Comparison of ENCODE assay signal across 13 cellular contexts in genomic region chr2:1640301-1641135, GRCh38.
"Had no signal": no experiment of that assay in that cellular context is flagged by ENCODE, and none has a peak within 500 bp of the region (broad histone marks: within the 10 kb centered on the region; RNA-seq: fewer than 3 reads in every experiment).

No MANE protein-coding gene starts in this region.

- ATAC-seq: activated naive CD8-positive, alpha-beta T cell treated with anti-CD3 and anti-CD28 coated beads, Interleukin-2, amount 50 U/mL, for 24 hours; effector memory CD8-positive, alpha-beta T cell had no signal

- DNase-seq: activated B cell treated with CpG ODN at 0.5 μM for 24 hours; activated CD4-positive, alpha-beta T cell treated with anti-CD3 and anti-CD28 coated beads, Interleukin-2, amount 10 ng/mL, durations not matched to agents 24 days and 14 days; activated naive CD4-positive, alpha-beta T cell treated with Interleukin-2 at 50 U/mL for 16 hours; activated naive CD8-positive, alpha-beta T cell treated with anti-CD3 and anti-CD28 coated beads, Interleukin-2, amount 50 U/mL, for 24 hours; caudate nucleus; effector memory CD8-positive, alpha-beta T cell; mammary epithelial cell had no signal

- H3K4me3 ChIP-seq: hepatocyte, smooth muscle cell, thyroid gland had no signal

- H3K27me3 ChIP-seq: hepatocyte, thyroid gland had no signal

- H3K27ac ChIP-seq: epithelial cell of prostate, parathyroid adenoma had no signal

- H3K9ac ChIP-seq: parathyroid adenoma had no signal

- H2AFZ ChIP-seq: hepatocyte, parathyroid adenoma had no signal

- H3K4me2 ChIP-seq: hepatocyte had no signal

- FAIRE-seq: astrocyte had no signal

- H3K4me1 ChIP-seq: parathyroid adenoma had no signal

- H3K9me3 ChIP-seq: thyroid gland had no signal
